1 cellular context compared by ENCODE assay signal in genomic region chr9:14535161-14535930, GRCh38.
TF ChIP-seq lines count a peak whose summit lies in the region.

No MANE protein-coding gene starts in this region.

TF ChIP-seq in SK-N-SH treated with all-trans-retinoic acid at 6 μM for 48 hours, 23 proteins besides CTCF, POLR2A, EP300 and RAD21 (continued from another document):
- TF ChIP-seq TCF4 (CRISPR knock-in tag; IDR thresholded peaks at IDR 0.05; ENCODE audit: borderline replicate concordance): no peak
